ENCODE assay signal across 22 cellular contexts in the genomic region with DNA sequence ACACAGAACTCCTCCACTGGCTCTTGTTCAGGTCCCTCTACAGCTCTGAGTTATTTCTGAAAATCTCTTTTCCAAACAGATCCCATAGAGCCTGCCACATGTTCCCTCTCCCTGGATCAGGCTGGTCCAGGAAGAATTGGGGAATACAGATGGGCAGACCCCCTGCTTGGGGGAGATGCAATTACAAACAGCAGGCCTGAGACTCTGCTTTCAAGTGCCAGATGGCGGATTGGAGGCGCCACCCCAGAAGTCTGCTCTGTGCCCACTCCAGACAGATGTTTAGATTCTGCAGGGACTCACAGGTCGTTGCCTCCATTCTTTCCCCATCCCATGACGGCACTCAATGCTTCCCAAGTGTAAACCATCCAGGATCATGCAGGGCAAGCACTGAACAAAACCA.
DNase-seq lines count a peak whose midpoint lies in the region; ATAC-seq and TF ChIP-seq lines count a peak whose summit lies in the region.
"Had no signal": no experiment of that assay in that cellular context is flagged by ENCODE, and none has a peak within 500 bp of the region (broad histone marks: within the 10 kb centered on the region; RNA-seq: fewer than 3 reads in every experiment).

No MANE protein-coding gene starts in this region.

- H3K4me3 ChIP-seq in BE2C (ENCODE audit: low read depth, low read length) (no peak overlapping the region), OCI-LY7 (ENCODE audit: low read depth, low read length, poor library complexity, severe bottlenecking) (no peak overlapping the region), A673 (ENCODE audit: low read depth, low read length, poor library complexity, severe bottlenecking) (no peak overlapping the region)
- H3K4me3 ChIP-seq: A549, PC-9 had no signal

- H3K9me3 Mint-ChIP-seq in HFFc6, result no peaks in the 10 kb centered on the region
- H3K9me3 Mint-ChIP-seq: T-helper 1 cell treated with Interleukin-12 subunit alpha and Interleukin-12 subunit beta and Interleukin-4 antibody, amounts not matched to agents 30 μg/mL and 1 μg/mL, for 36 hours had no signal

- no peak overlapping the region for H3K4me2 ChIP-seq in OCI-LY7 (ENCODE audit: low read length)
- H3K4me2 ChIP-seq: A549, PC-9 had no signal

- peak overlapping the region; percentile 41 for H3K27ac ChIP-seq in OCI-LY7 (ENCODE audit: low read depth, low read length, poor library complexity, severe bottlenecking)
- no peak overlapping the region for H3K27ac ChIP-seq in A673 (ENCODE audit: low read depth, low read length, poor library complexity, severe bottlenecking)
- H3K27ac ChIP-seq: A549, HL-60, PC-9, RWPE1 had no signal

- H3K27me3 ChIP-seq in BE2C (no peaks in the 10 kb centered on the region), A673 (replicated peaks; ENCODE audit: insufficient read depth, low read depth, low read length, poor library complexity) (no peaks in the 10 kb centered on the region)

- H3K9me3 ChIP-seq in BE2C (no peaks in the 10 kb centered on the region), OCI-LY7 (ENCODE audit: low read length) (no peaks in the 10 kb centered on the region), A673 (ENCODE audit: low read depth, low read length, poor library complexity, severe bottlenecking) (no peaks in the 10 kb centered on the region)
- H3K9me3 ChIP-seq: A549 had no signal

- no peaks in the 10 kb centered on the region for H3K4me1 Mint-ChIP-seq in HFFc6 (ENCODE audit: low read depth)
- H3K4me1 Mint-ChIP-seq: CD8-positive, alpha-beta memory T cell had no signal

- intact Hi-C loops in OCI-LY7 (cut with micrococcal nuclease; ENCODE audit: unreplicated experiment), result no loop called here
- intact Hi-C loops in A673 (cut with micrococcal nuclease; ENCODE audit: unreplicated experiment), result no loop called here

- H3K27ac Mint-ChIP-seq in HFFc6, result no peak overlapping the region
- H3K27ac Mint-ChIP-seq: CD8-positive, alpha-beta memory T cell; T-helper 1 cell treated with Interleukin-12 subunit alpha and Interleukin-12 subunit beta and Interleukin-4 antibody, amounts not matched to agents 30 μg/mL and 1 μg/mL, for 36 hours had no signal

- H3K4me3 Mint-ChIP-seq in HFFc6, result no peak overlapping the region
- H3K4me3 Mint-ChIP-seq: CD8-positive, alpha-beta memory T cell; T-helper 1 cell treated with Interleukin-12 subunit alpha and Interleukin-12 subunit beta and Interleukin-4 antibody, amounts not matched to agents 30 μg/mL and 1 μg/mL, for 36 hours had no signal

- POLR2A ChIA-PET in OCI-LY7 (lab: Charles Lee) (interaction anchor here (0.7 to 1.8 kb wide), 4 partner anchors 9 to 33 kb away, joined by 3 to 7 read pairs (median 4); no protein-coding TSS in a partner anchor), A673 (lab: Charles Lee; ENCODE audit: low non-redundant PET) (no interaction called here)

- H3K36me3 ChIP-seq in BE2C, result no peaks in the 10 kb centered on the region
- H3K36me3 ChIP-seq in OCI-LY7 (ENCODE audit: insufficient read depth, low read length), result peaks cover 7% of the 10 kb centered on the region
- no peaks in the 10 kb centered on the region for H3K36me3 ChIP-seq in A673 (ENCODE audit: insufficient read depth, low read length, poor library complexity, severe bottlenecking)

- TF ChIP-seq CTCF in BE2C (IDR thresholded peaks at IDR 0.05; ENCODE audit: low read depth, low read length) (no peak), OCI-LY7 (conservative IDR thresholded peaks at IDR 0.05; ENCODE audit: low read length) (no peak), A673 (conservative IDR thresholded peaks at IDR 0.05; ENCODE audit: low read depth, low read length) (no peak), HFFc6 (IDR thresholded peaks at IDR 0.05) (no peak)

- DNase-seq in BE2C (peak; percentile 20), NCI-H1694 (lab: John Stamatoyannopoulos, UW) (peak; percentile 94), NCI-H345 treated with DMSO at 0.1 percent for 48 hours (lab: John Stamatoyannopoulos, UW; ENCODE audit: unreplicated experiment) (peak; percentile 23), OCI-LY7 (ENCODE audit: low spot score) (no peak), A673 (ENCODE audit: low spot score) (no peak), HFFc6 (no peak)
- DNase-seq: C1 segment of cervical spinal cord; CD8-positive, alpha-beta memory T cell; DND-41; H7; IMR-90; NCI-H1048; NCI-H146; NCI-H2081 treated with DMSO at 0.1 percent for 48 hours; NCI-H526 treated with DMSO at 0.1 percent for 48 hours; PC-9; SIG-M5 had no signal

- H3K4me1 ChIP-seq in BE2C (peaks cover 43% of the 10 kb centered on the region), OCI-LY7 (ENCODE audit: insufficient read depth, low read length, poor library complexity, severe bottlenecking) (peaks cover 51% of the 10 kb centered on the region), A673 (ENCODE audit: insufficient read depth, low read length, poor library complexity, severe bottlenecking) (no peaks in the 10 kb centered on the region)
- H3K4me1 ChIP-seq: A549 had no signal

- ATAC-seq in HG03139 (IDR thresholded peaks at IDR 0.05; ENCODE audit: unreplicated experiment), result no peak
- ATAC-seq: A549 had no signal

- no peaks in the 10 kb centered on the region for H3K9me2 ChIP-seq in OCI-LY7 (ENCODE audit: insufficient read depth, low read length)

- H3K79me2 ChIP-seq in OCI-LY7 (ENCODE audit: insufficient read depth, low read depth, low read length), result no peaks in the 10 kb centered on the region

- no peak overlapping the region for H2AFZ ChIP-seq in OCI-LY7 (ENCODE audit: low read length)
- H2AFZ ChIP-seq: PC-9 had no signal

- no peaks in the 10 kb centered on the region; the same call in 1 of the 2 replicates for H3K27me3 Mint-ChIP-seq in HFFc6 (ENCODE audit: insufficient read depth)
- H3K27me3 Mint-ChIP-seq: CD8-positive, alpha-beta memory T cell had no signal

- BruUV-seq in OCI-LY7 (replicated peaks; lab: Mats Ljungman, UMichigan), result no TSS peak
- BruUV-seq in A673 (replicated peaks; lab: Mats Ljungman, UMichigan), result no TSS peak

- H4K20me1 ChIP-seq in OCI-LY7 (ENCODE audit: insufficient read depth, low read length), result no peaks in the 10 kb centered on the region

- peaks cover 7% of the 10 kb centered on the region; the same call in 1 of the 2 replicates for H3K36me3 Mint-ChIP-seq in HFFc6 (ENCODE audit: low read depth)

- CTCF ChIA-PET in OCI-LY7 (lab: Charles Lee; ENCODE audit: unreplicated experiment) (interaction anchor here (1.4 kb wide), 1 partner anchor 49 kb away, joined by 4 read pairs; no protein-coding TSS in a partner anchor), A673 (lab: Charles Lee) (no interaction called here)

Comparison
In these comparisons a context has a peak if more than half of its experiments do, and no peak if none do; other contexts are left out.
1. DNase-seq: peak in BE2C (single experiment), NCI-H1694 (single experiment) and NCI-H345 treated with DMSO at 0.1 percent for 48 hours (single experiment); none in OCI-LY7 (single experiment), A673 (single experiment) and HFFc6 (single experiment).